In the genomic region with DNA sequence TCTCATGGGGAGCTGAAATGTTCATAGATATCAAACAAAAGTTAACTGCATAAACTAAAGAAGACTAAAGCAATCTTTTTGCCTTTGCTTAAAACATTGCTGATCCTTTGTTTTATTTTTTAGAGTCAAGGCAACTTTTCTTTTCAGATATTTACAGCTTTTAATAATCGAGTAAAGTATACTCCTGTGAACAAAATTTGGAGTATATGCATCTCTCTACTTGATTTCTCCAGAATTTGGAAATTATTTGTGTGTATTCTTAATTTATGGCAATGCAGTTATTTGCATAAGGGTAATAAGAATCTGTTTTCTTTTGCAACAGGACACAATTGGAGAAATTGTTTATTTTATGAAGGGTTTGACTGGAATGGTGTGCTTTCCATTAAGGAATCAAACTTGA, we compare ENCODE assay signal across 30 cellular contexts. TPM values are rescaled to one million over a fixed set of nuclear protein-coding genes. Genes with fewer than 3 reads are reported as not detected.
"Had no signal": no experiment of that assay in that cellular context is flagged by ENCODE, and none has a peak within 500 bp of the region (broad histone marks: within the 10 kb centered on the region; RNA-seq: fewer than 3 reads in every experiment).

No MANE protein-coding gene starts in this region.

- H3K9me3 ChIP-seq: esophagus squamous epithelium, gastrocnemius medialis had no signal

- H3K4me1 ChIP-seq: esophagus squamous epithelium, gastrocnemius medialis, left lung, lower lobe of right lung had no signal

- H3K36me3 ChIP-seq: esophagus squamous epithelium, gastrocnemius medialis, heart right ventricle, left lung, lower lobe of right lung had no signal

- H3K4me3 ChIP-seq: esophagus squamous epithelium, gastrocnemius medialis, heart right ventricle, left lung, lower lobe of right lung had no signal

- DNase-seq: cortex of kidney; effector CD8-positive, alpha-beta T cell; effector memory CD8-positive, alpha-beta T cell; endodermal cell; erythroblast; esophagus squamous epithelium; foreskin fibroblast; foreskin melanocyte; gastrocnemius medialis; glutamatergic neuron; head of caudate nucleus; heart right ventricle; hippocampal formation; left cardiac atrium; left lung; left ventricle myocardium superior; lower lobe of right lung; mesendoderm; midbrain; naive thymus-derived CD4-positive, alpha-beta T cell; natural killer cell had no signal

- H3K27ac ChIP-seq: epithelial cell of prostate, esophagus squamous epithelium, gastrocnemius medialis, heart right ventricle, left lung, lower lobe of right lung had no signal

- ATAC-seq: effector memory CD8-positive, alpha-beta T cell; esophagus mucosa; gastrocnemius medialis; heart right ventricle; left cardiac atrium; left lung; left ventricle myocardium superior; lower lobe of right lung; naive thymus-derived CD4-positive, alpha-beta T cell; natural killer cell had no signal

- H3K27me3 ChIP-seq: esophagus squamous epithelium, gastrocnemius medialis, heart right ventricle, left lung had no signal

- FAIRE-seq: endometrium, islet of Langerhans, keratinocyte had no signal

RNA-seq across cellular contexts. Expression of gene AQP10, which starts 4.2 kb away (rescaled TPM):
- total RNA-seq: dermis microvascular lymphatic vessel endothelial cell, endodermal cell, esophagus mucosa, esophagus squamous epithelium, gastrocnemius medialis, glomerular endothelial cell, kidney epithelial cell, left cardiac atrium, lower leg skin had no signal
- polyA plus RNA-seq: naive thymus-derived CD4-positive, alpha-beta T cell had no signal
